Comparison of ENCODE assay signal across 11 cellular contexts in the genomic region with DNA sequence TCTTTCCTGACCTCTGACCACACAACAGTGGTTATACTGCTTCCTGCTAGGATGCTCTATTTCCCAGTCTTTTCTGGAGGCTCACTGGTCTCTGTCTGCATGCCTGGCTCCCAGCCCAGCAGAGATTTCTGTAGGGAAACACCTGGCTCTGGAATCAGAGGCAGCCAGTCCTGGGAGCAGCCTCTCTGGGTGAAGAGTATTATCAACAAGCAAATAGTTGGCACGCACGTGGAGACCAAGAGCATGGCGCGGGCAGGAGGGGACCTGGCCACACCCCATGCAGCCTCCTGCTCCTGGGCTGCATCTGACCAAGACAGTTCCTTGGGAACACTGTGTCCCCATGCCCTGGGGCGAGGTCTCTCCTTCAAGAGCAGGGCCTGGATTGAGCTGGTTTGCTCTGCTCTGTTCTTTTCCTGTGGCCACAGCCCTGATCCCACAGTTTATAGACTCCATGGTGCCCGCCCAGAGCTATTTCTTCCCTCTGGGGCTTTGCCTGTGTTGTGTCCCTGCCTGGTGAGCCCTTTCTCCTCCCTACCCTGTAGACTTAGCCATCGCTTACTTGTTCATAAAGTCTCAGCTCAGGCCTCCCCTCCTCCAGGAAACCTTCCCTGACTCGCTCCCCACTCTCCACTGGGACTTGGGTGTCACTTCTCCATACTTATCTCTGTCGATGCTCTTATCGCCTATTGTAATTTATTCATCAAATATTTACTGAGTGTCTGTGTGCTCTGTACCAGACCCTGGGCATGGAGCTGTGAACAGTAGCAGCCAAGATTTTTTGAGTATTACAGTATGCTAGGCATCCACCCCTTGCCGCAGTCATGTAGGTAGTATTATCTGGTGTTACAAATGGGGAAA.
DNase-seq lines count a peak whose midpoint lies in the region; ATAC-seq, FAIRE-seq and TF ChIP-seq lines count a peak whose summit lies in the region.
"Had no signal": no experiment of that assay in that cellular context is flagged by ENCODE, and none has a peak within 500 bp of the region (broad histone marks: within the 10 kb centered on the region; RNA-seq: fewer than 3 reads in every experiment).

No MANE protein-coding gene starts in this region.

- FAIRE-seq in GM12892 (lab: Jason Lieb, UNC) = no peak
- FAIRE-seq: GM12891 had no signal

- H3K4me3 ChIP-seq in epithelial cell of esophagus (ENCODE audit: low read length) (no peak overlapping the region), ovary (no peak overlapping the region)

- TF ChIP-seq EP300 in ovary (IDR thresholded peaks at IDR 0.05) = no peak

- intact Hi-C loops in ovary (cut with DNase I) = no loop called here

- H3K9me3 ChIP-seq in ovary = no peaks in the 10 kb centered on the region

- in situ Hi-C loops in Caki2 (cut with HindIII; ENCODE audit: low pct_unique_long_range_greater_than_20kb, low sequenced_read_pairs) = no loop called here

- 44 to 56% (median 47%) methylated on average over 11 of the region's 11 CpGs for WGBS in ovary, 3 donors

- H3K36me3 ChIP-seq in ovary = no peaks in the 10 kb centered on the region

- no peaks in the 10 kb centered on the region for H3K4me1 ChIP-seq in ovary (ENCODE audit: insufficient read depth)

- DNase-seq in Caki2 (ENCODE audit: low read depth) (peak; percentile 58), NCI-H2196 (lab: John Stamatoyannopoulos, UW; ENCODE audit: unreplicated experiment) (peak; percentile 79), epithelial cell of esophagus (ENCODE audit: low read depth) (peak; percentile 9), ovary (peak in 3 of 5 donors; percentile 24 to 65 (median 46)), GM12892 (ENCODE audit: insufficient read length) (no peak), NCI-H187 (lab: John Stamatoyannopoulos, UW) (no peak), OCI-M1 (lab: John Stamatoyannopoulos, UW) (no peak)
- DNase-seq: caudate nucleus had no signal

- no peak for TF ChIP-seq CTCF in epithelial cell of esophagus (IDR thresholded peaks at IDR 0.05; ENCODE audit: insufficient read depth, low read depth, low read length, missing control alignments)
- TF ChIP-seq CTCF in ovary (IDR thresholded peaks at IDR 0.05) = no peak

- H3K27me3 ChIP-seq in ovary = no peaks in the 10 kb centered on the region

- TF ChIP-seq POLR2A in ovary (IDR thresholded peaks at IDR 0.05) (no peak), GM12892 (IDR thresholded peaks at IDR 0.05; ENCODE audit: low read depth, low read length) (no peak)

- no peak for ATAC-seq in HG02884 (IDR thresholded peaks at IDR 0.05; ENCODE audit: unreplicated experiment)
- ATAC-seq: natural killer cell treated with Interleukin-12 subunit alpha and Interleukin-12 subunit beta and Interleukin-15 and Interleukin-18, amount 100 ng/mL, for 72 hours had no signal

- no peak overlapping the region for H3K27ac ChIP-seq in ovary

Comparison
In these comparisons a context has a peak if more than half of its experiments do, and no peak if none do; other contexts are left out.
1. DNase-seq: peak in Caki2 (single experiment), NCI-H2196 (single experiment), epithelial cell of esophagus (single experiment) and ovary (3 of 5); none in GM12892 (single experiment), NCI-H187 (0 of 2) and OCI-M1 (single experiment).